ENCODE assay signal across 9 cellular contexts in the genomic region with DNA sequence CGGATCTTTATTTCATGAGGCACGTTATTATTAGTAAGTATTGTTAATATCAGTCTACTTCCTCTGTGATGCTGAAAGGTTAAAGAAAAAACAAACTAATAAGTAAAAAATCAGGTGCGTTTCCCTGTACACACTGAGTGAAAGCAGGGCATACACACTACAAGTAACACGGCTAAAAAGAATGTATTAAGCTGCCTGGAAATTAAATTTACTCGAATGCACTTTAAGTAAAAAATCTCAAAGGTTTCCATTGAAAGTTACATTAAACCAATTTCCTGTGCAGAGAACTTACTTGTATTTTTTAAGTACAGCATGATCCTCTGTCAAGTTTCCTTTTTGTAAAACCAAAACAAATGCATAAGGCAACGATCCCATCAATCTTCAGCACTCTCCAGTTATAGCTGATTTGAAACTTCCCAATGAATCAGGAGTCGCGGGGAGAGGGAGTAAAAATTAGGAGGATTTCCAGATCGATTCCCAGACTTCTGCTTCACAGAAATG. TPM values are rescaled to one million over a fixed set of nuclear protein-coding genes. Genes with fewer than 3 reads are reported as not detected.
A peak's percentile ranks its signal among the peaks of the same experiment; 100 is the strongest.
DNase-seq lines count a peak whose midpoint lies in the region; ATAC-seq, FAIRE-seq and TF ChIP-seq lines count a peak whose summit lies in the region.
"Had no signal": no experiment of that assay in that cellular context is flagged by ENCODE, and none has a peak within 500 bp of the region (broad histone marks: within the 10 kb centered on the region; RNA-seq: fewer than 3 reads in every experiment).

No MANE protein-coding gene starts in this region.

- no peak for TF ChIP-seq EP300 in gastroesophageal sphincter (IDR thresholded peaks at IDR 0.05)

- no peaks in the 10 kb centered on the region for H3K36me3 ChIP-seq in SK-N-MC (ENCODE audit: insufficient read depth, low read length)
- no peaks in the 10 kb centered on the region for H3K36me3 ChIP-seq in gastroesophageal sphincter
- no peaks in the 10 kb centered on the region for H3K36me3 ChIP-seq in small intestine (ENCODE audit: control insufficient read depth in 2 of 2, insufficient read depth in 2 of 2, low read length in 2 of 2)

- H3K27ac ChIP-seq in SK-N-MC (no peak overlapping the region), gastroesophageal sphincter (peak overlapping the region; percentile 67 to 93 (median 91)), small intestine (ENCODE audit: low read depth in 1 of 2, low read length in 1 of 2) (peak overlapping the region in 1 of 2 donors; percentile 89)

- DNase-seq in DMS 273 (lab: John Stamatoyannopoulos, UW; ENCODE audit: unreplicated experiment) (peak; percentile 32), DMS 273 treated with DMSO at 0.1 percent for 48 hours (lab: John Stamatoyannopoulos, UW) (no peak), SK-N-MC (ENCODE audit: low read depth, low spot score) (no peak), small intestine (no peak), ecto neural progenitor cell (ENCODE audit: low spot score) (no peak)

- no peak for FAIRE-seq in small intestine (lab: Jason Lieb, UNC)
- FAIRE-seq: A204.1 had no signal

- peak overlapping the region; percentile 81 for H3K9ac ChIP-seq in SK-N-MC (ENCODE audit: insufficient read length)

- H3K9me3 ChIP-seq in SK-N-MC (ENCODE audit: low read depth, low read length) (no peaks in the 10 kb centered on the region), gastroesophageal sphincter (no peaks in the 10 kb centered on the region), small intestine (ENCODE audit: control insufficient read depth, low read depth) (no peaks in the 10 kb centered on the region)

- peaks cover 0 to 58% (median 4%) of the 10 kb centered on the region in 3 donors for H3K4me1 ChIP-seq in gastroesophageal sphincter
- H3K4me1 ChIP-seq in small intestine (ENCODE audit: control insufficient read depth in 2 of 2, insufficient read depth in 1 of 2, low read depth in 1 of 2, low read length in 1 of 2): peaks cover 0 to 16% of the 10 kb centered on the region in 2 donors

- no peak for TF ChIP-seq POLR2A in gastroesophageal sphincter (IDR thresholded peaks at IDR 0.05)

- no peak for ATAC-seq in gastroesophageal sphincter
- ATAC-seq in GM18873 (IDR thresholded peaks at IDR 0.05; ENCODE audit: low FRiP score, unreplicated experiment): no peak
- no peak for ATAC-seq in HG03432 (IDR thresholded peaks at IDR 0.05; ENCODE audit: unreplicated experiment)

- H3K4me3 ChIP-seq in SK-N-MC: peak overlapping the region; percentile 95
- peak overlapping the region; percentile 57 to 92 for H3K4me3 ChIP-seq in gastroesophageal sphincter
- peak overlapping the region; percentile 85 to 94 for H3K4me3 ChIP-seq in small intestine (ENCODE audit: low read depth in 1 of 2, low read length in 2 of 2)

- WGBS in gastroesophageal sphincter (ENCODE audit: low coverage in 1 of 2), 2 donors: 1 to 3% methylated on average over 8 to 9 of the region's 9 CpGs
- 0 to 1% (median 1%) methylated on average over 9 of the region's 9 CpGs for WGBS in small intestine, 3 donors

- TF ChIP-seq CTCF in gastroesophageal sphincter (IDR thresholded peaks at IDR 0.05): no peak

- no peaks in the 10 kb centered on the region for H3K27me3 ChIP-seq in gastroesophageal sphincter
- H3K27me3 ChIP-seq in small intestine (ENCODE audit: control insufficient read depth in 2 of 2, insufficient read depth in 2 of 2, low read length in 2 of 2): no peaks in the 10 kb centered on the region

RNA-seq across cellular contexts. Expression of gene BCL2, which starts 0.6 kb away (rescaled TPM):
- total RNA-seq in gastroesophageal sphincter: 10 to 100 TPM; 31.2 to 41.7 (median 32.7) TPM
- 1 to 10 TPM in 2 of 3 donors, under 1 TPM in 1; 0.89 to 5.4 (median 2.2) TPM for polyA plus RNA-seq in small intestine

RNA-seq across cellular contexts. Expression of gene KDSR, which starts 48.1 kb away (rescaled TPM):
- 10 to 100 TPM; 36.9 to 67.3 (median 51.2) TPM for total RNA-seq in gastroesophageal sphincter
- polyA plus RNA-seq in small intestine: 10 to 100 TPM in 1 of 3 donors, 1 to 10 TPM in 2; 5.8 to 23.8 (median 8.6) TPM
